17 cellular contexts compared by ENCODE assay signal in genomic region chr11:61851128-61851899, GRCh38. TPM values are rescaled to one million over a fixed set of nuclear protein-coding genes. Genes with fewer than 3 reads are reported as not detected.
A peak's percentile ranks its signal among the peaks of the same experiment; 100 is the strongest.
DNase-seq lines count a peak whose midpoint lies in the region; ATAC-seq and TF ChIP-seq lines count a peak whose summit lies in the region.
"Had no signal": no experiment of that assay in that cellular context is flagged by ENCODE, and none has a peak within 500 bp of the region (broad histone marks: within the 10 kb centered on the region; RNA-seq: fewer than 3 reads in every experiment).

No MANE protein-coding gene starts in this region.

- intact Hi-C loops in left ventricle myocardium inferior (cut with micrococcal nuclease): no loop called here
- intact Hi-C loops in sigmoid colon (cut with DNase I): no loop called here
- intact Hi-C loops in CD8-positive, alpha-beta T cell (cut with DNase I, micrococcal nuclease): no loop called here

- H3K9me3 ChIP-seq in left ventricle myocardium inferior (replicated peaks): no peaks in the 10 kb centered on the region
- no peaks in the 10 kb centered on the region for H3K9me3 ChIP-seq in sigmoid colon
- H3K9me3 ChIP-seq in CD8-positive, alpha-beta T cell (ENCODE audit: low read length): no peaks in the 10 kb centered on the region
- H3K9me3 ChIP-seq: pancreas, upper lobe of right lung had no signal

- no peak for TF ChIP-seq POLR2A in sigmoid colon (IDR thresholded peaks at IDR 0.05)

- no peaks in the 10 kb centered on the region for H3K9me3 Mint-ChIP-seq in CD8-positive, alpha-beta T cell

- TF ChIP-seq EP300 in sigmoid colon (IDR thresholded peaks at IDR 0.05): no peak

- ATAC-seq in GM19324 (IDR thresholded peaks at IDR 0.05; ENCODE audit: low FRiP score, unreplicated experiment): no peak
- no peak for ATAC-seq in CD8-positive, alpha-beta T cell
- ATAC-seq: foreskin keratinocyte, upper lobe of right lung had no signal

- H3K27ac ChIP-seq in caudate nucleus (ENCODE audit: low read depth, low read length): peak overlapping the region; percentile 79
- peak overlapping the region; percentile 78 for H3K27ac ChIP-seq in left ventricle myocardium inferior (replicated peaks)
- H3K27ac ChIP-seq in sigmoid colon: peak overlapping the region in 3 of 4 donors; percentile 8 to 47 (median 10)
- H3K27ac ChIP-seq in CD8-positive, alpha-beta T cell (ENCODE audit: low read depth, low read length): no peak overlapping the region
- H3K27ac ChIP-seq: C4-2B, foreskin keratinocyte, pancreas, upper lobe of right lung had no signal

- no peaks in the 10 kb centered on the region for H3K36me3 Mint-ChIP-seq in CD8-positive, alpha-beta T cell

- H3K27me3 ChIP-seq in left ventricle myocardium inferior (ENCODE audit: low read depth) (no peaks in the 10 kb centered on the region), sigmoid colon (no peaks in the 10 kb centered on the region)
- no peaks in the 10 kb centered on the region for H3K27me3 ChIP-seq in CD8-positive, alpha-beta T cell (ENCODE audit: insufficient read depth, low read length)
- H3K27me3 ChIP-seq: foreskin keratinocyte, pancreas, upper lobe of right lung had no signal

- H3K4me1 ChIP-seq in left ventricle myocardium inferior (peaks cover 34% of the 10 kb centered on the region), sigmoid colon (peaks cover 0 to 7% (median 0%) of the 10 kb centered on the region in 4 donors)
- H3K4me1 ChIP-seq in CD8-positive, alpha-beta T cell (ENCODE audit: insufficient read depth, low read length): no peaks in the 10 kb centered on the region
- H3K4me1 ChIP-seq: foreskin keratinocyte, pancreas, upper lobe of right lung had no signal

- POLR2A ChIA-PET in CD8-positive, alpha-beta T cell (lab: Charles Lee): no interaction called here

- no peak overlapping the region for H3K4me3 Mint-ChIP-seq in CD8-positive, alpha-beta T cell

- WGBS in sigmoid colon, 2 donors: 86 to 89% methylated on average over 24 of the region's 24 CpGs

- no peaks in the 10 kb centered on the region for H3K4me1 Mint-ChIP-seq in CD8-positive, alpha-beta T cell (ENCODE audit: low read depth)

- H3K27ac Mint-ChIP-seq in CD8-positive, alpha-beta T cell: no peak overlapping the region

- H3K36me3 ChIP-seq in left ventricle myocardium inferior (peaks cover 18% of the 10 kb centered on the region), sigmoid colon (peaks cover 0 to 69% (median 10%) of the 10 kb centered on the region in 4 donors)
- no peaks in the 10 kb centered on the region for H3K36me3 ChIP-seq in CD8-positive, alpha-beta T cell (ENCODE audit: insufficient read depth, low read length)
- H3K36me3 ChIP-seq: pancreas had no signal

- H3K4me3 ChIP-seq in left ventricle myocardium inferior (peak overlapping the region; percentile 20), sigmoid colon (no peak overlapping the region)
- H3K4me3 ChIP-seq in CD8-positive, alpha-beta T cell (ENCODE audit: low read depth, low read length): no peak overlapping the region
- H3K4me3 ChIP-seq: pancreas, upper lobe of right lung had no signal

- TF ChIP-seq CTCF in left ventricle myocardium inferior (IDR thresholded peaks at IDR 0.05; ENCODE audit: borderline replicate concordance) (no peak), sigmoid colon (IDR thresholded peaks at IDR 0.05) (no peak)
- TF ChIP-seq CTCF in CD8-positive, alpha-beta T cell (IDR thresholded peaks at IDR 0.05): no peak

- H3K27me3 Mint-ChIP-seq in CD8-positive, alpha-beta T cell (ENCODE audit: low read depth): no peaks in the 10 kb centered on the region

- CTCF ChIA-PET in CD8-positive, alpha-beta T cell (lab: Charles Lee): interaction anchor here (0.6 kb wide), 1 partner anchor 251 kb away, joined by 3 read pairs; no protein-coding TSS in a partner anchor

- DNase-seq in Daoy (ENCODE audit: low read depth) (peak; percentile 1), caudate nucleus (lab: John Stamatoyannopoulos, UW) (peak in 22 of 61 donors; percentile 10 to 66 (median 44)), left ventricle myocardium inferior (peak; percentile 72), sigmoid colon (no peak), NCI-H774 (lab: John Stamatoyannopoulos, UW) (no peak), NOMO-1 treated with DMSO at 0.1 percent for 48 hours (lab: John Stamatoyannopoulos, UW; ENCODE audit: unreplicated experiment) (no peak)
- no peak for DNase-seq in CD8-positive, alpha-beta T cell
- DNase-seq: activated CD4-positive, alpha-beta T cell treated with anti-CD3 and anti-CD28 coated beads for 1 hour; amniotic stem cell; foreskin keratinocyte; GDM1; NCI-H1092; NCI-H526 treated with DMSO at 0.1 percent for 48 hours; upper lobe of right lung had no signal

RNA-seq across cellular contexts. Expression of gene FADS2, which starts 23.2 kb away (rescaled TPM):
- 21.3 and 33.8 TPM in 2 replicates for total RNA-seq in Daoy (2014; rRNA removed; shearing (Covaris generic))
- total RNA-seq in left ventricle myocardium inferior (25.7 TPM), sigmoid colon (10 to 100 TPM in 3 of 4 donors, 1 to 10 TPM in 1; 4.1 to 45.4 (median 25.5) TPM)
- polyA plus RNA-seq in sigmoid colon: 10 to 100 TPM in 1 of 3 donors, 1 to 10 TPM in 2; 3.6 to 50.2 (median 3.7) TPM
- under 1 TPM; 0.31 to 0.52 TPM for total RNA-seq in CD8-positive, alpha-beta T cell

RNA-seq across cellular contexts. Expression of gene FADS1, which starts 34.5 kb away (rescaled TPM):
- total RNA-seq in Daoy (2014; rRNA removed; shearing (Covaris generic)): 30.0 and 35.9 TPM in 2 replicates
- total RNA-seq in left ventricle myocardium inferior: 24.1 TPM
- total RNA-seq in sigmoid colon: 10 to 100 TPM; 11.8 to 17.7 (median 16.6) TPM
- polyA plus RNA-seq in sigmoid colon: 10 to 100 TPM in 1 of 3 donors, 1 to 10 TPM in 2; 1.2 to 12.6 (median 2.1) TPM
- 1 to 10 TPM; 3.1 TPM for total RNA-seq in CD8-positive, alpha-beta T cell

RNA-seq across cellular contexts. Expression of gene FADS3, which starts 40.0 kb away (rescaled TPM):
- 24.9 and 43.1 TPM in 2 replicates for total RNA-seq in Daoy (2014; rRNA removed; shearing (Covaris generic))
- 65.5 TPM for total RNA-seq in left ventricle myocardium inferior
- 10 to 100 TPM; 21.1 to 57.9 (median 37.5) TPM for total RNA-seq in sigmoid colon
- polyA plus RNA-seq in sigmoid colon: 10 to 100 TPM in 1 of 3 donors, 1 to 10 TPM in 2; 1.4 to 21.5 (median 3.0) TPM
- 10 to 100 TPM; 11.5 to 14.9 TPM for total RNA-seq in CD8-positive, alpha-beta T cell

RNA-seq across cellular contexts. Expression of gene FEN1, which starts 58.6 kb away (rescaled TPM):
- 145 and 148 TPM in 2 replicates for total RNA-seq in Daoy (2014; rRNA removed; shearing (Covaris generic))
- total RNA-seq in left ventricle myocardium inferior: 5.8 TPM
- total RNA-seq in sigmoid colon: 1 to 10 TPM; 5.3 to 8.0 (median 7.0) TPM
- polyA plus RNA-seq in sigmoid colon: 10 to 100 TPM in 2 of 3 donors, 1 to 10 TPM in 1; 4.2 to 39.1 (median 11.3) TPM
- total RNA-seq in CD8-positive, alpha-beta T cell: 10 to 100 TPM; 12.9 to 15.2 TPM

RNA-seq across cellular contexts. Expression of gene TMEM258, which starts 58.9 kb away (rescaled TPM):
- 61.1 and 70.8 TPM in 2 replicates for total RNA-seq in Daoy (2014; rRNA removed; shearing (Covaris generic))
- total RNA-seq in left ventricle myocardium inferior (117 TPM), sigmoid colon (10 to 100 TPM; 39.9 to 64.7 (median 57.4) TPM)
- polyA plus RNA-seq in sigmoid colon: 100 to 1,000 TPM; 139 to 224 (median 148) TPM
- total RNA-seq in CD8-positive, alpha-beta T cell: 10 to 100 TPM; 48.1 to 53.9 TPM

Comparison
In these comparisons a context has a peak if more than half of its experiments do, and no peak if none do; other contexts are left out.
1. DNase-seq: peak in Daoy (single experiment) and left ventricle myocardium inferior (single experiment); none in sigmoid colon (single experiment), CD8-positive, alpha-beta T cell (0 of 7), NCI-H774 (single experiment) and NOMO-1 treated with DMSO at 0.1 percent for 48 hours (single experiment).